10 cellular contexts compared by ENCODE assay signal in genomic region chr19:17778621-17779280, GRCh38. TPM values are rescaled to one million over a fixed set of nuclear protein-coding genes. Genes with fewer than 3 reads are reported as not detected.
DNase-seq lines count a peak whose midpoint lies in the region; ATAC-seq and TF ChIP-seq lines count a peak whose summit lies in the region.
"Had no signal": no experiment of that assay in that cellular context is flagged by ENCODE, and none has a peak within 500 bp of the region (broad histone marks: within the 10 kb centered on the region; RNA-seq: fewer than 3 reads in every experiment).

No MANE protein-coding gene starts in this region.

- 27 to 31% methylated on average over 8 to 9 of the region's 31 CpGs for WGBS in esophagus squamous epithelium, 2 donors

- H3K27ac Mint-ChIP-seq in natural killer cell treated with Interleukin-12 subunit alpha and Interleukin-12 subunit beta and Interleukin-15 and Interleukin-18, amount 100 ng/mL, for 72 hours, result peak overlapping the region in 1 of 2 donors; percentile 80
- no peak overlapping the region for H3K27ac Mint-ChIP-seq in activated T-helper 1 cell treated with anti-CD3 and anti-CD28 coated beads, Interleukin-12 subunit alpha, Interleukin-12 subunit beta, Interleukin-2, Interleukin-4 antibody, amounts not matched to agents 30 ng/mL and 10 ng/mL and 1 ng/mL, durations not matched to agents 14 hours and 24 hours and 36 hours

- peak; percentile 2 to 52 for ATAC-seq in natural killer cell treated with Interleukin-12 subunit alpha and Interleukin-12 subunit beta and Interleukin-15 and Interleukin-18, amount 100 ng/mL, for 72 hours
- no peak for ATAC-seq in GM21447 (IDR thresholded peaks at IDR 0.05; ENCODE audit: unreplicated experiment)

- peaks cover 0 to 19% (median 3%) of the 10 kb centered on the region in 3 donors for H3K4me1 ChIP-seq in esophagus squamous epithelium

- H3K27ac ChIP-seq in esophagus squamous epithelium, result no peak overlapping the region

- H3K4me3 Mint-ChIP-seq in natural killer cell treated with Interleukin-12 subunit alpha and Interleukin-12 subunit beta and Interleukin-15 and Interleukin-18, amount 100 ng/mL, for 72 hours, result no peak overlapping the region
- no peak overlapping the region for H3K4me3 Mint-ChIP-seq in activated T-helper 1 cell treated with anti-CD3 and anti-CD28 coated beads, Interleukin-12 subunit alpha, Interleukin-12 subunit beta, Interleukin-2, Interleukin-4 antibody, amounts not matched to agents 30 ng/mL and 10 ng/mL and 1 ng/mL, durations not matched to agents 14 hours and 24 hours and 36 hours

- peak overlapping the region in 3 of 4 donors; percentile 1 to 37 (median 10) for H3K4me3 ChIP-seq in esophagus squamous epithelium

- intact Hi-C loops in esophagus squamous epithelium (cut with DNase I), result no loop called here
- intact Hi-C loops in activated T-helper 1 cell treated with anti-CD3 and anti-CD28 coated beads, Interleukin-12 subunit alpha, Interleukin-12 subunit beta, Interleukin-2, Interleukin-4 antibody, amounts not matched to agents 30 ng/mL and 10 ng/mL and 1 ng/mL, durations not matched to agents 14 hours and 24 hours and 36 hours (cut with micrococcal nuclease), result no loop called here

- in situ Hi-C loops in Caki2 (cut with HindIII; ENCODE audit: low pct_unique_long_range_greater_than_20kb, low sequenced_read_pairs), result no loop called here

- peaks cover 9 to 32% of the 10 kb centered on the region in 2 donors for H3K4me1 Mint-ChIP-seq in natural killer cell treated with Interleukin-12 subunit alpha and Interleukin-12 subunit beta and Interleukin-15 and Interleukin-18, amount 100 ng/mL, for 72 hours (ENCODE audit: low read depth in 2 of 2)
- H3K4me1 Mint-ChIP-seq in activated T-helper 1 cell treated with anti-CD3 and anti-CD28 coated beads, Interleukin-12 subunit alpha, Interleukin-12 subunit beta, Interleukin-2, Interleukin-4 antibody, amounts not matched to agents 30 ng/mL and 10 ng/mL and 1 ng/mL, durations not matched to agents 14 hours and 24 hours and 36 hours (ENCODE audit: low read depth), result peaks cover 6% of the 10 kb centered on the region

- no peaks in the 10 kb centered on the region for H3K9me3 ChIP-seq in esophagus squamous epithelium
- H3K9me3 ChIP-seq: SK-N-SH had no signal

- no peaks in the 10 kb centered on the region for H3K9me3 Mint-ChIP-seq in natural killer cell treated with Interleukin-12 subunit alpha and Interleukin-12 subunit beta and Interleukin-15 and Interleukin-18, amount 100 ng/mL, for 72 hours
- H3K9me3 Mint-ChIP-seq in activated T-helper 1 cell treated with anti-CD3 and anti-CD28 coated beads, Interleukin-12 subunit alpha, Interleukin-12 subunit beta, Interleukin-2, Interleukin-4 antibody, amounts not matched to agents 30 ng/mL and 10 ng/mL and 1 ng/mL, durations not matched to agents 14 hours and 24 hours and 36 hours, result no peaks in the 10 kb centered on the region

- no peaks in the 10 kb centered on the region for H3K27me3 Mint-ChIP-seq in natural killer cell treated with Interleukin-12 subunit alpha and Interleukin-12 subunit beta and Interleukin-15 and Interleukin-18, amount 100 ng/mL, for 72 hours
- H3K27me3 Mint-ChIP-seq in activated T-helper 1 cell treated with anti-CD3 and anti-CD28 coated beads, Interleukin-12 subunit alpha, Interleukin-12 subunit beta, Interleukin-2, Interleukin-4 antibody, amounts not matched to agents 30 ng/mL and 10 ng/mL and 1 ng/mL, durations not matched to agents 14 hours and 24 hours and 36 hours (ENCODE audit: insufficient read depth), result no peaks in the 10 kb centered on the region

- H3K27me3 ChIP-seq in esophagus squamous epithelium, result peaks cover 0 to 79% (median 0%) of the 10 kb centered on the region in 4 donors

- TF ChIP-seq CTCF in esophagus squamous epithelium (IDR thresholded peaks at IDR 0.05), result no peak

- H3K36me3 ChIP-seq in esophagus squamous epithelium, result no peaks in the 10 kb centered on the region

- no peak for TF ChIP-seq POLR2A in esophagus squamous epithelium (IDR thresholded peaks at IDR 0.05)

- DNase-seq in Caki2 (ENCODE audit: low read depth), result peak; percentile 95
- peak; percentile 39 for DNase-seq in RKO (ENCODE audit: low spot score)
- no peak for DNase-seq in esophagus squamous epithelium (lab: John Stamatoyannopoulos, UW)
- DNase-seq in natural killer cell treated with Interleukin-12 subunit alpha and Interleukin-12 subunit beta and Interleukin-15 and Interleukin-18, amount 100 ng/mL, for 72 hours (ENCODE audit: low spot score), result no peak
- no peak for DNase-seq in activated T-helper 1 cell treated with anti-CD3 and anti-CD28 coated beads, Interleukin-12 subunit alpha, Interleukin-12 subunit beta, Interleukin-2, Interleukin-4 antibody, amounts not matched to agents 30 ng/mL and 10 ng/mL and 1 ng/mL, durations not matched to agents 14 hours and 24 hours and 36 hours (ENCODE audit: low spot score)
- DNase-seq in AML-193 (lab: John Stamatoyannopoulos, UW), result no peak
- no peak for DNase-seq in COR-L47 (lab: John Stamatoyannopoulos, UW)

- peaks cover 6% of the 10 kb centered on the region for H3K36me3 Mint-ChIP-seq in natural killer cell treated with Interleukin-12 subunit alpha and Interleukin-12 subunit beta and Interleukin-15 and Interleukin-18, amount 100 ng/mL, for 72 hours
- H3K36me3 Mint-ChIP-seq in activated T-helper 1 cell treated with anti-CD3 and anti-CD28 coated beads, Interleukin-12 subunit alpha, Interleukin-12 subunit beta, Interleukin-2, Interleukin-4 antibody, amounts not matched to agents 30 ng/mL and 10 ng/mL and 1 ng/mL, durations not matched to agents 14 hours and 24 hours and 36 hours (ENCODE audit: low read depth), result peaks cover 20% of the 10 kb centered on the region

RNA-seq across cellular contexts. Expression of gene B3GNT3, which starts 16.2 kb away (rescaled TPM):
- total RNA-seq in Caki2 (2014; rRNA removed; shearing (Covaris generic); ENCODE audit: low replicate concordance), result 9.8 and 15.8 TPM in 2 replicates
- 10 to 100 TPM; 11.6 to 23.5 (median 21.2) TPM for total RNA-seq in esophagus squamous epithelium
- not detected for total RNA-seq in natural killer cell treated with Interleukin-12 subunit alpha and Interleukin-12 subunit beta and Interleukin-15 and Interleukin-18, amount 100 ng/mL, for 72 hours
- total RNA-seq in activated T-helper 1 cell treated with anti-CD3 and anti-CD28 coated beads, Interleukin-12 subunit alpha, Interleukin-12 subunit beta, Interleukin-2, Interleukin-4 antibody, amounts not matched to agents 30 ng/mL and 10 ng/mL and 1 ng/mL, durations not matched to agents 14 hours and 24 hours and 36 hours, result not detected in 2 replicates
- total RNA-seq: lung microvascular endothelial cell had no signal

RNA-seq across cellular contexts. Expression of gene FCHO1, which starts 27.5 kb away (rescaled TPM):
- 2.7 and 9.1 TPM in 2 replicates for total RNA-seq in Caki2 (2014; rRNA removed; shearing (Covaris generic); ENCODE audit: low replicate concordance)
- total RNA-seq in esophagus squamous epithelium, result 1 to 10 TPM in 3 of 4 donors, under 1 TPM in 1; 0.76 to 3.5 (median 2.6) TPM
- 10 to 100 TPM; 28.6 to 71.0 TPM for total RNA-seq in natural killer cell treated with Interleukin-12 subunit alpha and Interleukin-12 subunit beta and Interleukin-15 and Interleukin-18, amount 100 ng/mL, for 72 hours
- total RNA-seq in activated T-helper 1 cell treated with anti-CD3 and anti-CD28 coated beads, Interleukin-12 subunit alpha, Interleukin-12 subunit beta, Interleukin-2, Interleukin-4 antibody, amounts not matched to agents 30 ng/mL and 10 ng/mL and 1 ng/mL, durations not matched to agents 14 hours and 24 hours and 36 hours, result 88.6 and 93.6 TPM in 2 replicates

RNA-seq across cellular contexts. Expression of gene INSL3, which starts 42.6 kb away (rescaled TPM):
- total RNA-seq in Caki2 (2014; rRNA removed; shearing (Covaris generic); ENCODE audit: low replicate concordance), result not detected in 2 replicates
- total RNA-seq in esophagus squamous epithelium, result not detected
- total RNA-seq in natural killer cell treated with Interleukin-12 subunit alpha and Interleukin-12 subunit beta and Interleukin-15 and Interleukin-18, amount 100 ng/mL, for 72 hours, result 10 to 100 TPM in 1 of 2 donors, 1 to 10 TPM in 1; 9.1 to 12.0 TPM
- 8.7 and 9.3 TPM in 2 replicates for total RNA-seq in activated T-helper 1 cell treated with anti-CD3 and anti-CD28 coated beads, Interleukin-12 subunit alpha, Interleukin-12 subunit beta, Interleukin-2, Interleukin-4 antibody, amounts not matched to agents 30 ng/mL and 10 ng/mL and 1 ng/mL, durations not matched to agents 14 hours and 24 hours and 36 hours
- total RNA-seq: lung microvascular endothelial cell had no signal

RNA-seq across cellular contexts. Expression of gene MAP1S, which starts 59.5 kb away (rescaled TPM):
- total RNA-seq in Caki2 (2014; rRNA removed; shearing (Covaris generic); ENCODE audit: low replicate concordance), result 46.5 and 56.1 TPM in 2 replicates
- total RNA-seq in esophagus squamous epithelium, result 10 to 100 TPM in 3 of 4 donors, 1 to 10 TPM in 1; 4.8 to 16.3 (median 11.4) TPM
- total RNA-seq in natural killer cell treated with Interleukin-12 subunit alpha and Interleukin-12 subunit beta and Interleukin-15 and Interleukin-18, amount 100 ng/mL, for 72 hours, result 10 to 100 TPM; 71.0 to 75.6 TPM
- 81.7 and 83.7 TPM in 2 replicates for total RNA-seq in activated T-helper 1 cell treated with anti-CD3 and anti-CD28 coated beads, Interleukin-12 subunit alpha, Interleukin-12 subunit beta, Interleukin-2, Interleukin-4 antibody, amounts not matched to agents 30 ng/mL and 10 ng/mL and 1 ng/mL, durations not matched to agents 14 hours and 24 hours and 36 hours

Comparison
In these comparisons a context has a peak if more than half of its experiments do, and no peak if none do; other contexts are left out.
1. DNase-seq: peak in Caki2 (single experiment) and RKO (single experiment); none in esophagus squamous epithelium (single experiment), natural killer cell treated with Interleukin-12 subunit alpha and Interleukin-12 subunit beta and Interleukin-15 and Interleukin-18, amount 100 ng/mL, for 72 hours (single experiment), activated T-helper 1 cell treated with anti-CD3 and anti-CD28 coated beads, Interleukin-12 subunit alpha, Interleukin-12 subunit beta, Interleukin-2, Interleukin-4 antibody, amounts not matched to agents 30 ng/mL and 10 ng/mL and 1 ng/mL, durations not matched to agents 14 hours and 24 hours and 36 hours (single experiment), AML-193 (0 of 2) and COR-L47 (single experiment).
2. RNA of gene B3GNT3, which starts 16.2 kb away (total RNA-seq): 11.6 to 23.5 TPM in esophagus squamous epithelium and 9.8 to 15.8 TPM in Caki2; not detected in natural killer cell treated with Interleukin-12 subunit alpha and Interleukin-12 subunit beta and Interleukin-15 and Interleukin-18, amount 100 ng/mL, for 72 hours and not detected in activated T-helper 1 cell treated with anti-CD3 and anti-CD28 coated beads, Interleukin-12 subunit alpha, Interleukin-12 subunit beta, Interleukin-2, Interleukin-4 antibody, amounts not matched to agents 30 ng/mL and 10 ng/mL and 1 ng/mL, durations not matched to agents 14 hours and 24 hours and 36 hours; every median in the first group is over 10 times any median in the second.